ENCODE assay signal across 9 cellular contexts in genomic region chr2:161416294-161416632, GRCh38. TPM values are rescaled to one million over a fixed set of nuclear protein-coding genes. Genes with fewer than 3 reads are reported as not detected.
A peak's percentile ranks its signal among the peaks of the same experiment; 100 is the strongest.
DNase-seq lines count a peak whose midpoint lies in the region; ATAC-seq, FAIRE-seq and TF ChIP-seq lines count a peak whose summit lies in the region.
"Had no signal": no experiment of that assay in that cellular context is flagged by ENCODE, and none has a peak within 500 bp of the region (broad histone marks: within the 10 kb centered on the region; RNA-seq: fewer than 3 reads in every experiment).

TSS of gene TBR1 (plus strand) at chr2:161416297. CDS start at chr2:161416411, 114 bp downstream.

- no peaks in the 10 kb centered on the region for H3K9me3 ChIP-seq in Caco-2
- H3K9me3 ChIP-seq in neural cell (ENCODE audit: low read length), result no peaks in the 10 kb centered on the region
- no peaks in the 10 kb centered on the region for H3K9me3 ChIP-seq in HAP-1

- no peak for DNase-seq in Caco-2
- peak; percentile 60 for DNase-seq in HuH-7 (ENCODE audit: low spot score)
- DNase-seq in bronchial epithelial cell (ENCODE audit: low read depth), result peak; percentile 21
- DNase-seq in HTR-8/SVneo (ENCODE audit: insufficient read length, low spot score), result no peak
- no peak for DNase-seq in HAP-1 (ENCODE audit: low spot score in 2 of 2)
- DNase-seq in T-helper 9 cell, result no peak
- DNase-seq: activated CD4-positive, alpha-beta T cell treated with anti-CD3 and anti-CD28 coated beads, Interleukin-2, amount 50 U/mL, for 4 hours had no signal

- no peak within 1 kb of the TSS for H3K4me2 ChIP-seq in neural cell (ENCODE audit: low read length)

- H3K27me3 ChIP-seq in Caco-2 (replicated peaks; ENCODE audit: control insufficient read depth, insufficient read depth, low read length), result peaks cover 6% of the 10 kb centered on the region
- H3K27me3 ChIP-seq in bronchial epithelial cell (ENCODE audit: control insufficient read depth, insufficient read depth, low read length), result peaks cover 53% of the 10 kb centered on the region
- peaks cover 86% of the 10 kb centered on the region for H3K27me3 ChIP-seq in neural cell (ENCODE audit: insufficient read depth, low read depth, low read length)
- no peaks in the 10 kb centered on the region for H3K27me3 ChIP-seq in HAP-1 (ENCODE audit: low read depth)

- no peak within 1 kb of the TSS for H2AFZ ChIP-seq in neural cell (ENCODE audit: low read depth, low read length)

- FAIRE-seq in bronchial epithelial cell (lab: Jason Lieb, UNC), result no peak
- no peak for FAIRE-seq in HTR-8/SVneo (lab: Jason Lieb, UNC)

- H3F3A ChIP-seq in neural cell (ENCODE audit: insufficient read depth, low read length, poor library complexity, severe bottlenecking), result no peaks in the 10 kb centered on the region

- in situ Hi-C loops in HAP-1 (cut with MboI; ENCODE audit: low sequenced_read_pairs), result no loop called here

- peaks cover 34% of the 10 kb centered on the region for H3K4me1 Mint-ChIP-seq in Caco-2 (ENCODE audit: low read depth, unreplicated experiment)

- H3K4me1 ChIP-seq in Caco-2, result peaks cover 18% of the 10 kb centered on the region
- H3K4me1 ChIP-seq in HAP-1, result peaks cover 32% of the 10 kb centered on the region

- no peaks in the 10 kb centered on the region for H3K9me2 ChIP-seq in neural cell (ENCODE audit: insufficient read depth, low read length)

- H3K36me3 Mint-ChIP-seq in Caco-2 (ENCODE audit: insufficient read depth, unreplicated experiment), result no peaks in the 10 kb centered on the region

- peak within 1 kb of the TSS; percentile 71 for H3K4me3 Mint-ChIP-seq in Caco-2 (ENCODE audit: unreplicated experiment)

- H3K36me3 ChIP-seq in Caco-2 (ENCODE audit: control insufficient read depth, insufficient read depth, low read length) (no peaks in the 10 kb centered on the region), bronchial epithelial cell (ENCODE audit: control insufficient read depth, insufficient read depth, low read length) (no peaks in the 10 kb centered on the region), neural cell (ENCODE audit: insufficient read depth, low read length) (no peaks in the 10 kb centered on the region), HAP-1 (replicated peaks) (peaks cover under 1% of the 10 kb centered on the region; the same call in 1 of the 2 replicates)

- intact Hi-C loops in Caco-2 (cut with micrococcal nuclease; ENCODE audit: unreplicated experiment), result loop anchor here (2.0 kb wide), 1 partner anchor 107 kb away; the partner anchor contains the start of gene PSMD14

- POLR2A ChIA-PET in Caco-2 (lab: Charles Lee), result no interaction called here

- ATAC-seq in GM19463 (IDR thresholded peaks at IDR 0.05; ENCODE audit: unreplicated experiment), result no peak

- peaks cover 41% of the 10 kb centered on the region for H3K27me3 Mint-ChIP-seq in Caco-2 (ENCODE audit: insufficient read depth, unreplicated experiment)

- TF ChIP-seq CTCF in Caco-2 (IDR thresholded peaks at IDR 0.05; ENCODE audit: insufficient read depth in 1 of 2, low read depth in 1 of 2, low read length in 1 of 2, severe bottlenecking in 1 of 2, unreplicated experiment in 1 of 2) (no peak), bronchial epithelial cell (IDR thresholded peaks at IDR 0.05; ENCODE audit: insufficient read depth, low read length, severe bottlenecking) (no peak), neural cell (IDR thresholded peaks at IDR 0.05; ENCODE audit: poor library complexity, severe bottlenecking) (no peak)

- H3K4me3 ChIP-seq in Caco-2 (ENCODE audit: low read depth, low read length), result peak within 1 kb of the TSS; percentile 51
- H3K4me3 ChIP-seq in bronchial epithelial cell (ENCODE audit: low read depth, low read length), result no peak within 1 kb of the TSS
- H3K4me3 ChIP-seq in neural cell (ENCODE audit: low read length), result peak within 1 kb of the TSS; percentile 64
- H3K4me3 ChIP-seq in HAP-1, result no peak within 1 kb of the TSS

- BruUV-seq in Caco-2 (replicated peaks; lab: Mats Ljungman, UMichigan), result no TSS peak

- no peak for TF ChIP-seq EP300 in neural cell (conservative IDR thresholded peaks at IDR 0.05; ENCODE audit: poor library complexity, severe bottlenecking)

- no peaks in the 10 kb centered on the region for H4K20me1 ChIP-seq in neural cell (ENCODE audit: insufficient read depth)

- H3K27ac ChIP-seq in neural cell (ENCODE audit: low read length), result peak within 1 kb of the TSS; percentile 42

- CTCF ChIA-PET in Caco-2 (lab: Charles Lee), result no interaction called here

- no peaks in the 10 kb centered on the region for H3K79me2 ChIP-seq in neural cell (replicated peaks; ENCODE audit: insufficient read depth, low read length)

- H3K9ac ChIP-seq in neural cell (ENCODE audit: low read length), result peak within 1 kb of the TSS; percentile 49

- TF ChIP-seq RAD21 in neural cell (conservative IDR thresholded peaks at IDR 0.05), result no peak

- H3K9me3 Mint-ChIP-seq in Caco-2 (ENCODE audit: unreplicated experiment), result no peaks in the 10 kb centered on the region

- H3K27ac Mint-ChIP-seq in Caco-2 (ENCODE audit: unreplicated experiment), result peak within 1 kb of the TSS; percentile 5

TF ChIP-seq in neural cell, 6 proteins besides CTCF, POLR2A, EP300 and RAD21:
- TF ChIP-seq POLR2AphosphoS5 (IDR thresholded peaks at IDR 0.05) (no peak), REST (IDR thresholded peaks at IDR 0.05; ENCODE audit: borderline replicate concordance) (no peak), TAF1 (IDR thresholded peaks at IDR 0.05; ENCODE audit: low read depth) (no peak), MXI1 (conservative IDR thresholded peaks at IDR 0.05; ENCODE audit: poor library complexity, severe bottlenecking) (no peak), EZH2 (IDR thresholded peaks at IDR 0.05; ENCODE audit: borderline replicate concordance, insufficient read depth, low read length, poor library complexity, severe bottlenecking) (no peak), SMC3 (conservative IDR thresholded peaks at IDR 0.05; ENCODE audit: poor library complexity) (no peak)

RNA-seq across cellular contexts. Expression of gene TBR1, which starts in this region (rescaled TPM):
- total RNA-seq in Caco-2 (2022) (0.07 and 0.11 TPM in 2 replicates), bronchial epithelial cell (under 0.01 TPM in 2 replicates)
- 4.5 and 7.2 TPM in 2 replicates for polyA plus RNA-seq in neural cell
- polyA minus RNA-seq in neural cell, result 9.0 and 11.5 TPM in 2 replicates

Comparison
In these comparisons a context has a peak if more than half of its experiments do, and no peak if none do; other contexts are left out.
1. Peak in DNase-seq in bronchial epithelial cell; RNA of the gene not detected or under 1 TPM.
2. H3K4me3 ChIP-seq: peak in Caco-2 (single experiment) and neural cell (single experiment); none in bronchial epithelial cell (single experiment) and HAP-1 (single experiment).